ENCODE assay signal across 29 cellular contexts in genomic region chr10:121002586-121003205, GRCh38.
DNase-seq lines count a peak whose midpoint lies in the region; ATAC-seq, FAIRE-seq and TF ChIP-seq lines count a peak whose summit lies in the region.
"Had no signal": no experiment of that assay in that cellular context is flagged by ENCODE, and none has a peak within 500 bp of the region (broad histone marks: within the 10 kb centered on the region; RNA-seq: fewer than 3 reads in every experiment).

No MANE protein-coding gene starts in this region.

- H3K27me3 Mint-ChIP-seq in nephron progenitor cell (ENCODE audit: low read depth, poor library complexity) = peaks cover 27% of the 10 kb centered on the region
- H3K27me3 Mint-ChIP-seq: activated CD8-positive, alpha-beta memory T cell treated with anti-CD3 and anti-CD28 coated beads, Interleukin-2, amount 10 ng/mL, durations not matched to agents 7 days and 5 days had no signal

- no peaks in the 10 kb centered on the region for H3K36me3 ChIP-seq in small intestine (ENCODE audit: control insufficient read depth in 2 of 2, insufficient read depth in 2 of 2, low read length in 2 of 2)
- H3K36me3 ChIP-seq: esophagus muscularis mucosa, SJSA1 had no signal

- TF ChIP-seq CTCF in RWPE1 (conservative IDR thresholded peaks at IDR 0.05; ENCODE audit: low read depth) (no peak), foreskin keratinocyte (conservative IDR thresholded peaks at IDR 0.05) (no peak), nephron progenitor cell (IDR thresholded peaks at IDR 0.05) (no peak)

- peaks cover 54% of the 10 kb centered on the region for H3K9me3 Mint-ChIP-seq in nephron progenitor cell

- H3K27ac ChIP-seq in RWPE1 (no peak overlapping the region), foreskin keratinocyte (no peak overlapping the region), small intestine (ENCODE audit: low read depth in 1 of 2, low read length in 1 of 2) (peak overlapping the region in 1 of 2 donors; percentile 12)
- H3K27ac ChIP-seq: BLaER1 treated with 17β-estradiol and CSF1 and Interleukin-3, amounts not matched to agents 10 nM and 100 nM; esophagus muscularis mucosa; hepatocyte; SJSA1 had no signal

- no peak overlapping the region for H3K4me3 Mint-ChIP-seq in nephron progenitor cell
- H3K4me3 Mint-ChIP-seq: activated CD8-positive, alpha-beta memory T cell treated with anti-CD3 and anti-CD28 coated beads, Interleukin-2, amount 10 ng/mL, durations not matched to agents 7 days and 5 days; activated T-cell treated with anti-CD3 and anti-CD28 coated beads, Interleukin-2, amount 50 U/mL, for 72 hours; H9; naive B cell had no signal

- peaks cover 33% of the 10 kb centered on the region for H3K4me1 Mint-ChIP-seq in nephron progenitor cell
- H3K4me1 Mint-ChIP-seq: activated CD8-positive, alpha-beta memory T cell treated with anti-CD3 and anti-CD28 coated beads, Interleukin-2, amount 10 ng/mL, durations not matched to agents 7 days and 5 days had no signal

- H3K4me1 ChIP-seq in foreskin keratinocyte = peaks cover 4% of the 10 kb centered on the region
- no peaks in the 10 kb centered on the region for H3K4me1 ChIP-seq in small intestine (ENCODE audit: control insufficient read depth in 2 of 2, insufficient read depth in 1 of 2, low read depth in 1 of 2, low read length in 1 of 2)
- H3K4me1 ChIP-seq: esophagus muscularis mucosa, SJSA1 had no signal

- peak; percentile 85 for ATAC-seq in foreskin keratinocyte
- ATAC-seq: activated CD8-positive, alpha-beta memory T cell treated with anti-CD3 and anti-CD28 coated beads, Interleukin-2, amount 10 ng/mL, durations not matched to agents 7 days and 5 days; activated T-cell treated with anti-CD3 and anti-CD28 coated beads, Interleukin-2, amount 50 U/mL, for 72 hours; left lobe of liver had no signal

- no peak overlapping the region for H3K27ac Mint-ChIP-seq in nephron progenitor cell
- H3K27ac Mint-ChIP-seq: activated CD8-positive, alpha-beta memory T cell treated with anti-CD3 and anti-CD28 coated beads, Interleukin-2, amount 10 ng/mL, durations not matched to agents 7 days and 5 days; activated T-cell treated with anti-CD3 and anti-CD28 coated beads, Interleukin-2, amount 50 U/mL, for 72 hours; naive B cell had no signal

- H3K27me3 ChIP-seq in foreskin keratinocyte (no peaks in the 10 kb centered on the region), small intestine (ENCODE audit: control insufficient read depth in 2 of 2, insufficient read depth in 2 of 2, low read length in 2 of 2) (no peaks in the 10 kb centered on the region)
- H3K27me3 ChIP-seq: esophagus muscularis mucosa, hepatocyte, SJSA1 had no signal

- peaks cover 29% of the 10 kb centered on the region for H3K36me3 Mint-ChIP-seq in nephron progenitor cell (ENCODE audit: low read depth)
- H3K36me3 Mint-ChIP-seq: activated CD8-positive, alpha-beta memory T cell treated with anti-CD3 and anti-CD28 coated beads, Interleukin-2, amount 10 ng/mL, durations not matched to agents 7 days and 5 days had no signal

- WGBS in small intestine, 3 donors = 9 to 56% (median 26%) methylated on average over 6 of the region's 6 CpGs

- DNase-seq in HT1080 (ENCODE audit: low read depth) = peak; percentile 17
- peak; percentile 87 for DNase-seq in RWPE1 (ENCODE audit: low spot score)
- DNase-seq in foreskin keratinocyte = peak; percentile 61 to 84
- DNase-seq in small intestine = peak; percentile 65
- no peak for DNase-seq in stimulated activated CD4-positive, alpha-beta T cell treated with anti-CD3 and anti-CD28 coated beads, Interleukin-1b, Interleukin-23, amount 100 ng/mL, for 48 hours
- DNase-seq in NCI-H82 (lab: John Stamatoyannopoulos, UW) = no peak
- no peak for DNase-seq in nephron progenitor cell
- DNase-seq: activated CD4-positive, CD25-positive, alpha-beta regulatory T cell; activated CD8-positive, alpha-beta memory T cell treated with anti-CD3 and anti-CD28 coated beads, Interleukin-2, amount 10 ng/mL, durations not matched to agents 7 days and 5 days; activated naive CD4-positive, alpha-beta T cell; activated T-cell treated with anti-CD3 and anti-CD28 coated beads, Interleukin-2, amount 50 U/mL, for 72 hours; amniotic stem cell; effector memory CD4-positive, alpha-beta T cell; foreskin melanocyte; H9; KBM-7; naive B cell; NCI-H1436; NCI-H524; nucleus accumbens; stimulated activated CD8-positive, alpha-beta memory T cell treated with anti-CD3 and anti-CD28 coated beads, Interleukin-4, amount 100 ng/mL, for 48 hours; T-helper 1 cell had no signal

- H3K4me3 ChIP-seq in small intestine (ENCODE audit: low read depth in 1 of 2, low read length in 2 of 2) = no peak overlapping the region
- H3K4me3 ChIP-seq: BLaER1 treated with 17β-estradiol and CSF1 and Interleukin-3, amounts not matched to agents 10 nM and 100 nM; esophagus muscularis mucosa; hepatocyte; SJSA1 had no signal

- H3K9me3 ChIP-seq in small intestine (ENCODE audit: control insufficient read depth, low read depth) = peaks cover 2% of the 10 kb centered on the region

- POLR2A ChIA-PET in RWPE1 (lab: Yijun Ruan, JAX; ENCODE audit: low non-redundant PET) = no interaction called here

- CTCF ChIA-PET in RWPE1 (lab: Yijun Ruan, JAX) = interaction anchor here (0.6 to 0.7 kb wide), 3 partner anchors 32 to 592 kb away, joined by 3 to 4 read pairs (median 4); no protein-coding TSS in a partner anchor

- no peak for FAIRE-seq in small intestine (lab: Jason Lieb, UNC)
- FAIRE-seq: HTR-8/SVneo, RCC 7860 had no signal

Comparison
In these comparisons a context has a peak if more than half of its experiments do, and no peak if none do; other contexts are left out.
1. DNase-seq: peak in HT1080 (single experiment), RWPE1 (single experiment), foreskin keratinocyte (2 of 2) and small intestine (single experiment); none in stimulated activated CD4-positive, alpha-beta T cell treated with anti-CD3 and anti-CD28 coated beads, Interleukin-1b, Interleukin-23, amount 100 ng/mL, for 48 hours (single experiment), NCI-H82 (single experiment) and nephron progenitor cell (single experiment).